ENCODE assay signal across 8 cellular contexts in genomic region chr3:141485578-141486415, GRCh38. TPM values are rescaled to one million over a fixed set of nuclear protein-coding genes. Genes with fewer than 3 reads are reported as not detected.
DNase-seq lines count a peak whose midpoint lies in the region; ATAC-seq and TF ChIP-seq lines count a peak whose summit lies in the region.

No MANE protein-coding gene starts in this region.

- H3K27me3 ChIP-seq in CD4-positive, alpha-beta T cell (ENCODE audit: control insufficient read depth, insufficient read depth, low read length): no peaks in the 10 kb centered on the region
- H3K27me3 ChIP-seq in KMS-11 (ENCODE audit: insufficient read depth, low read depth) (no peaks in the 10 kb centered on the region), iPS DF 6.9 (ENCODE audit: control insufficient read depth, insufficient read depth, low read length) (no peaks in the 10 kb centered on the region)

- H3K4me2 ChIP-seq in KMS-11: peak overlapping the region; percentile 79

- H3K27ac ChIP-seq in CD4-positive, alpha-beta T cell (ENCODE audit: low read depth, low read length): peak overlapping the region; percentile 69
- H3K27ac ChIP-seq in KMS-11 (no peak overlapping the region), iPS DF 6.9 (ENCODE audit: low read length) (no peak overlapping the region), skin epidermis (peak overlapping the region in 20 of 21 experiments; percentile 26 to 100 (median 74))

- H3K4me1 ChIP-seq in KMS-11 (ENCODE audit: low read depth, poor library complexity, severe bottlenecking) (peaks cover 29% of the 10 kb centered on the region), iPS DF 6.9 (ENCODE audit: control insufficient read depth, insufficient read depth, low read length) (no peaks in the 10 kb centered on the region; the same call in 1 of the 2 replicates)

- H3K4me3 ChIP-seq in KMS-11 (IDR thresholded peaks at IDR 0.05; ENCODE audit: insufficient read depth, low read depth, low read length): peak overlapping the region; percentile 4
- peak overlapping the region; percentile 36; the same call in 1 of the 2 replicates for H3K4me3 ChIP-seq in iPS DF 6.9 (ENCODE audit: low read length)
- peak overlapping the region in 6 of 7 experiments; percentile 65 to 91 (median 83) for H3K4me3 ChIP-seq in skin epidermis

- POLR2A ChIA-PET in CD4-positive, alpha-beta T cell (lab: Charles Lee): interaction anchor here (0.9 to 5.6 kb wide), 14 partner anchors 14 to 174 kb away, joined by 3 to 249 read pairs (median 8); no protein-coding TSS in a partner anchor

- no peak overlapping the region for H3K9ac ChIP-seq in KMS-11

- no peaks in the 10 kb centered on the region for H3K36me3 ChIP-seq in KMS-11 (ENCODE audit: insufficient read depth)
- H3K36me3 ChIP-seq in iPS DF 6.9 (ENCODE audit: control insufficient read depth, insufficient read depth, low read length): no peaks in the 10 kb centered on the region

- H3K9me3 ChIP-seq in CD4-positive, alpha-beta T cell (ENCODE audit: control insufficient read depth, low read length): no peaks in the 10 kb centered on the region
- no peaks in the 10 kb centered on the region for H3K9me3 ChIP-seq in iPS DF 6.9 (ENCODE audit: control insufficient read depth, insufficient read depth, low read length)

- H3K9me3 Mint-ChIP-seq in CD4-positive, alpha-beta T cell: no peaks in the 10 kb centered on the region
- H3K9me3 Mint-ChIP-seq in activated naive CD8-positive, alpha-beta T cell (ENCODE audit: low read depth): no peaks in the 10 kb centered on the region

- no peaks in the 10 kb centered on the region for H3K27me3 Mint-ChIP-seq in CD4-positive, alpha-beta T cell
- no peaks in the 10 kb centered on the region for H3K27me3 Mint-ChIP-seq in activated naive CD8-positive, alpha-beta T cell

- H3K79me2 ChIP-seq in KMS-11 (ENCODE audit: insufficient read depth, low read depth): peaks cover 27% of the 10 kb centered on the region

- no peak overlapping the region; the same call in 1 of the 2 replicates for H2AFZ ChIP-seq in KMS-11 (ENCODE audit: low read depth)

- peaks cover 54% of the 10 kb centered on the region for H3K4me1 Mint-ChIP-seq in CD4-positive, alpha-beta T cell (ENCODE audit: low read depth)
- peaks cover 55% of the 10 kb centered on the region for H3K4me1 Mint-ChIP-seq in activated naive CD8-positive, alpha-beta T cell (ENCODE audit: low read depth)

- ATAC-seq in CD4-positive, alpha-beta T cell (ENCODE audit: poor library complexity): no peak
- ATAC-seq in HG02884 (IDR thresholded peaks at IDR 0.05; ENCODE audit: unreplicated experiment): no peak
- no peak for ATAC-seq in GM19467 (IDR thresholded peaks at IDR 0.05; ENCODE audit: unreplicated experiment)

- no peak for DNase-seq in CD4-positive, alpha-beta T cell
- DNase-seq in iPS DF 6.9 (ENCODE audit: low read depth, low spot score): no peak
- no peak for DNase-seq in NCI-H2081 treated with DMSO at 0.1 percent for 48 hours (lab: John Stamatoyannopoulos, UW)

- WGBS in iPS DF 6.9 (ENCODE audit: insufficient coverage, insufficient read length): no CpG with 5 or more reads among the region's 9 CpGs

- H3K4me3 Mint-ChIP-seq in CD4-positive, alpha-beta T cell: peak overlapping the region; percentile 90
- peak overlapping the region; percentile 86 for H3K4me3 Mint-ChIP-seq in activated naive CD8-positive, alpha-beta T cell

- CTCF ChIA-PET in CD4-positive, alpha-beta T cell (lab: Charles Lee): interaction anchor here (1.0 kb wide), 1 partner anchor 45 kb away, joined by 3 read pairs; no protein-coding TSS in a partner anchor

- H3K27ac Mint-ChIP-seq in CD4-positive, alpha-beta T cell: peak overlapping the region; percentile 82
- peak overlapping the region; percentile 93 for H3K27ac Mint-ChIP-seq in activated naive CD8-positive, alpha-beta T cell

- H4K20me1 ChIP-seq in KMS-11 (ENCODE audit: insufficient read depth): no peaks in the 10 kb centered on the region

- peaks cover 27% of the 10 kb centered on the region for H3K36me3 Mint-ChIP-seq in CD4-positive, alpha-beta T cell (ENCODE audit: low read depth)
- peaks cover 5% of the 10 kb centered on the region for H3K36me3 Mint-ChIP-seq in activated naive CD8-positive, alpha-beta T cell

- TF ChIP-seq CTCF in CD4-positive, alpha-beta T cell (IDR thresholded peaks at IDR 0.05): no peak
- no peak for TF ChIP-seq CTCF in KMS-11 (conservative IDR thresholded peaks at IDR 0.05; ENCODE audit: low read depth, low read length)

- intact Hi-C loops in CD4-positive, alpha-beta T cell (cut with DNase I, micrococcal nuclease): loop anchor here (1.0 to 10.0 kb wide), 3 partner anchors 11 to 389 kb away; partner anchors contain the start of gene ATP1B3 (in 1 of the 2)

RNA-seq across cellular contexts. Expression of gene RASA2, which starts 1.0 kb away (rescaled TPM):
- 10 to 100 TPM; 96.1 to 96.4 TPM for total RNA-seq in CD4-positive, alpha-beta T cell

Comparison
In these comparisons a context has a peak if more than half of its experiments do, and no peak if none do; other contexts are left out.
1. H3K27ac ChIP-seq: peak in CD4-positive, alpha-beta T cell (single experiment) and skin epidermis (20 of 21); none in KMS-11 (single experiment) and iPS DF 6.9 (single experiment).
2. H3K4me3 ChIP-seq: peak in every context shown above with its lines; median percentile 83 in skin epidermis; 36 in iPS DF 6.9; 4 in KMS-11.